Comparison of ENCODE assay signal across 21 cellular contexts in genomic region chr12:3552726-3553045, GRCh38.
"Had no signal": no experiment of that assay in that cellular context is flagged by ENCODE, and none has a peak within 500 bp of the region (broad histone marks: within the 10 kb centered on the region; RNA-seq: fewer than 3 reads in every experiment).

No MANE protein-coding gene starts in this region.

- H3K9me3 ChIP-seq: heart left ventricle, lower lobe of right lung, prostate gland, spleen, thyroid gland, upper lobe of left lung, uterus had no signal

- DNase-seq: cortex of kidney; dorsolateral prefrontal cortex; effector CD8-positive, alpha-beta T cell; hippocampal formation; kidney glomerular epithelial cell; lower lobe of right lung; natural killer cell; nucleus accumbens; spleen; stimulated activated CD4-positive, alpha-beta T cell treated with anti-CD3 and anti-CD28 coated beads, Interleukin-15, amount 100 ng/mL, for 24 hours; stimulated activated CD4-positive, alpha-beta T cell treated with anti-CD3 and anti-CD28 coated beads, Interleukin-1b, Interleukin-23, amount 100 ng/mL, for 48 hours; stimulated activated CD4-positive, alpha-beta T cell treated with anti-CD3 and anti-CD28 coated beads, Interleukin-4, amount 100 ng/mL, for 24 hours; thyroid gland; uterus had no signal

- H3K36me3 ChIP-seq: heart left ventricle, lower lobe of right lung, prostate gland, spleen, thyroid gland, upper lobe of left lung, uterus had no signal

- H3K27me3 ChIP-seq: dorsolateral prefrontal cortex, thyroid gland, upper lobe of left lung, uterus had no signal

- H3K4me1 ChIP-seq: lower lobe of right lung, parathyroid adenoma, prostate gland, spleen, thyroid gland, upper lobe of left lung, uterus had no signal

- ATAC-seq: left lobe of liver; lower lobe of right lung; natural killer cell; sciatic nerve; stimulated activated memory B cell treated with anti-CD40 and anti-IgM and Interleukin-4, amounts not matched to agents 10 μg/mL and 1 μg/mL and 100 μg/mL, for 72 hours had no signal

- H3K27ac ChIP-seq: dorsolateral prefrontal cortex, heart left ventricle, lower lobe of right lung, parathyroid adenoma, prostate gland, spleen, thyroid gland, upper lobe of left lung, uterus had no signal

- H3K4me3 ChIP-seq: dorsolateral prefrontal cortex, heart left ventricle, lower lobe of right lung, prostate gland, spleen, thyroid gland, upper lobe of left lung, uterus had no signal
